In the genomic region with DNA sequence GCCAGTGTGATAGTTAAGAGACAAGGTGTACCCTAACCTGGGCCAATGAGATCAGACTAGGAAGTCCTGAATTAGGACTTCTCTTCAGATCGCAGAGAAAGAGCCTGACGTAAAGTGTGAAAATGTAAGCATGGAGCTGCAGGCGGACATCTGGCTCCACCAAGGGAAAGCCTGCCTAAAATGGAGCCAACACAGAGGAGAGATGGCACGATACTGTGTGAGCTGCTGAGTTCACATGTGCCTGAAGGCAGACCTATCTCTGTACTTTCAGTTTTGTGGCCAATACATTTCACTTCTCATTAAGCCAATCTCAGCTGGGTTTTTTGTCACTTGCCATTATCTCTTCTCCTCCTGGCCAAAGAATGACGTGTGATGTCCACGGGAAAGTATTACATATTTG, we compare ENCODE assay signal across 19 cellular contexts.
A peak's percentile ranks its signal among the peaks of the same experiment; 100 is the strongest.
DNase-seq lines count a peak whose midpoint lies in the region; ATAC-seq and TF ChIP-seq lines count a peak whose summit lies in the region.
"Had no signal": no experiment of that assay in that cellular context is flagged by ENCODE, and none has a peak within 500 bp of the region (broad histone marks: within the 10 kb centered on the region; RNA-seq: fewer than 3 reads in every experiment).

No MANE protein-coding gene starts in this region.

- no peak overlapping the region for H3K4me3 ChIP-seq in Caco-2 (ENCODE audit: low read depth, low read length)
- H3K4me3 ChIP-seq: BLaER1, GM23248 had no signal

- H3K4me1 Mint-ChIP-seq in Caco-2 (ENCODE audit: low read depth, unreplicated experiment) (no peaks in the 10 kb centered on the region), T-helper 17 cell (no peaks in the 10 kb centered on the region)
- H3K4me1 Mint-ChIP-seq: B cell; CD4-positive, CD25-positive, alpha-beta regulatory T cell had no signal

- H3K36me3 Mint-ChIP-seq in Caco-2 (ENCODE audit: insufficient read depth, unreplicated experiment) (no peaks in the 10 kb centered on the region), T-helper 17 cell (ENCODE audit: low read depth) (no peaks in the 10 kb centered on the region)
- H3K36me3 Mint-ChIP-seq: CD4-positive, CD25-positive, alpha-beta regulatory T cell; CD8-positive, alpha-beta T cell had no signal

- H3K36me3 ChIP-seq in Caco-2 (ENCODE audit: control insufficient read depth, insufficient read depth, low read length): no peaks in the 10 kb centered on the region
- H3K36me3 ChIP-seq: BLaER1 had no signal

- H3K9me3 ChIP-seq in Caco-2 (no peaks in the 10 kb centered on the region), T-helper 17 cell (ENCODE audit: control insufficient read depth, low read length, poor library complexity, severe bottlenecking) (no peaks in the 10 kb centered on the region)
- H3K9me3 ChIP-seq: BLaER1 had no signal

- in situ Hi-C loops in G401 (cut with HindIII; ENCODE audit: low sequenced_read_pairs): no loop called here

- intact Hi-C loops in Caco-2 (cut with micrococcal nuclease; ENCODE audit: unreplicated experiment): no loop called here

- no peaks in the 10 kb centered on the region for H3K4me1 ChIP-seq in Caco-2
- H3K4me1 ChIP-seq: BLaER1 had no signal

- H3K27ac Mint-ChIP-seq in Caco-2 (ENCODE audit: unreplicated experiment) (no peak overlapping the region), T-helper 17 cell (no peak overlapping the region)
- H3K27ac Mint-ChIP-seq: B cell; CD4-positive, CD25-positive, alpha-beta regulatory T cell; CD8-positive, alpha-beta T cell had no signal

- H3K4me3 Mint-ChIP-seq in Caco-2 (ENCODE audit: unreplicated experiment) (no peak overlapping the region), T-helper 17 cell (no peak overlapping the region)
- H3K4me3 Mint-ChIP-seq: B cell; CD4-positive, CD25-positive, alpha-beta regulatory T cell; CD8-positive, alpha-beta T cell had no signal

- CTCF ChIA-PET in Caco-2 (lab: Charles Lee): no interaction called here

- no peaks in the 10 kb centered on the region for H3K9me3 Mint-ChIP-seq in Caco-2 (ENCODE audit: unreplicated experiment)

- peak; percentile 69 for DNase-seq in G401 (ENCODE audit: low spot score)
- peak; percentile 64 for DNase-seq in OCI-M1 (lab: John Stamatoyannopoulos, UW)
- DNase-seq in cerebellar cortex (ENCODE audit: low spot score): peak; percentile 57
- peak; percentile 1 for DNase-seq in occipital lobe (lab: John Stamatoyannopoulos, UW)
- no peak for DNase-seq in Caco-2
- no peak for DNase-seq in T-helper 17 cell
- DNase-seq: CD4-positive, CD25-positive, alpha-beta regulatory T cell; CD8-positive, alpha-beta T cell; DMS 273 treated with DMSO at 0.1 percent for 48 hours; DMS79; EL; GF-D8; GM23248; H7; HCEC 1CT had no signal

- ATAC-seq in HG03378 (IDR thresholded peaks at IDR 0.05; ENCODE audit: unreplicated experiment): no peak
- ATAC-seq in GM18511 (IDR thresholded peaks at IDR 0.05; ENCODE audit: unreplicated experiment): no peak
- ATAC-seq in T-helper 17 cell: no peak
- ATAC-seq: CD8-positive, alpha-beta T cell had no signal

- no peaks in the 10 kb centered on the region for H3K27me3 ChIP-seq in Caco-2 (replicated peaks; ENCODE audit: control insufficient read depth, insufficient read depth, low read length)
- H3K27me3 ChIP-seq: BLaER1 had no signal

- no TSS peak for BruUV-seq in Caco-2 (replicated peaks; lab: Mats Ljungman, UMichigan)

- POLR2A ChIA-PET in Caco-2 (lab: Charles Lee): no interaction called here

- TF ChIP-seq CTCF in Caco-2 (IDR thresholded peaks at IDR 0.05; ENCODE audit: insufficient read depth in 1 of 2, low read depth in 1 of 2, low read length in 1 of 2, severe bottlenecking in 1 of 2, unreplicated experiment in 1 of 2): no peak

- H3K27me3 Mint-ChIP-seq in Caco-2 (ENCODE audit: insufficient read depth, unreplicated experiment) (no peaks in the 10 kb centered on the region), T-helper 17 cell (no peaks in the 10 kb centered on the region)
- H3K27me3 Mint-ChIP-seq: B cell; CD4-positive, CD25-positive, alpha-beta regulatory T cell had no signal

Comparison
In these comparisons a context has a peak if more than half of its experiments do, and no peak if none do; other contexts are left out.
1. DNase-seq: peak in G401 (single experiment), OCI-M1 (single experiment), cerebellar cortex (single experiment) and occipital lobe (single experiment); none in Caco-2 (0 of 2) and T-helper 17 cell (0 of 3).